1 cellular context compared by ENCODE assay signal in the genomic region with DNA sequence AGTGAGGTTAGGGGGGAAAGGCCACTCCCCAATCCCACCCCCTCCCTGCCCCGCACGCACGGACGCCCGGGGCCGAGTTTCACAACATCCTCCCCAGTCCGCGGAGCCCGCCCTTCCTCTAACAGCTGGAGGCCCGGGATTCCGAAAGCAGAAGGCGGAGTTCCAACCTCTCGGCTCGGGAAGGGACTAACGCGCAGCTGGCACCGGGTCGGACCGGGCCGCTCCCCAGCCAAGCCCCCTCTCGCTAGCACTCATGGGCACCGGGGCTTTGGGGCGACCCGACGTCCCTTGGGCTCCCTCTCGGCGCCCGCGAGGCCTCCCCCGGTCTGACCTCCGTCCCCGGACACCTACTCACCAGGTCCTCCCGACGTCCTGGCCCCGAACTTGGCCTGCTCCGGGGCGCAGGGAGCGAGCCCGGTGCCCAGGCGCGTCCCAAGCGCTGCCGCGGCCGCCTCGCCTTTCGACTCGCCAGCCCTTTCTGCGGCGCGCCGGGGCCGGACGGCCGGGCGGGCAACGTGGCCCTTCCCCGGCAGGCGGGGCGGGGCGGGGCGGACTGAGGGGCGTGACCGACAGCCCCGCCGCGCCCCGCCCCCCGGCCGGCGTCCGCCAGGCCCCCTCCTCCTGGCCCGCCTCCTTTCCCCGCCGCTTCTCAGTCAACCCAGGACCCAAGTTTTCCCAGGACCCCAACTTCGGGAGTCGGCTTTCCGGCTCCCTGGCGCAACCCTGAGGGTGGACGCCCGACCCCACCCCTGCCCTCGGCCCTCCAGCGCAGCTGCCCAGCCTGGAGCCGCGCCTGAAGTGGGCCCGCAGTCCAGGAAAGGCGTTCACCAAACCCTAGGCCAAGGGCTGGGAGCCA.
A peak's percentile ranks its signal among the peaks of the same experiment; 100 is the strongest.
TF ChIP-seq lines count a peak whose summit lies in the region.

Gene MGAT1, minus strand, starts transcription at position 482 of the 856 bp plus-strand sequence. CDS start 9,835 bp downstream, outside the sequence.

TF ChIP-seq in HepG2, 621 proteins besides CTCF, POLR2A, EP300 and RAD21 (continued from another document and continues in another):
- TF ChIP-seq ZNF670 (CRISPR knock-in tag; IDR thresholded peaks at IDR 0.05; ENCODE audit: borderline replicate concordance) (no peak), RBM22 (optimal IDR thresholded peaks at IDR 0.05; ENCODE audit: low read length) (peak; percentile 46), HIVEP1 (CRISPR knock-in tag; IDR thresholded peaks at IDR 0.05) (peak; percentile 73; the same call in 1 of the 2 replicates), ZNF549 (CRISPR knock-in tag; IDR thresholded peaks at IDR 0.05) (no peak), RFX3 (CRISPR knock-in tag; IDR thresholded peaks at IDR 0.05) (no peak), ZMAT3 (CRISPR knock-in tag; conservative IDR thresholded peaks at IDR 0.05) (peak; percentile 81; the same call in 1 of the 2 replicates), ASH2L (IDR thresholded peaks at IDR 0.05; ENCODE audit: insufficient read length, low read depth, low read length) (peak; percentile 13), CEBPB (IDR thresholded peaks at IDR 0.05; ENCODE audit: borderline replicate concordance, low read depth, low read length) (peak; percentile 86), XRCC5 (optimal IDR thresholded peaks at IDR 0.05; ENCODE audit: low read length) (peak; percentile 6), MTF1 (CRISPR knock-in tag; IDR thresholded peaks at IDR 0.05) (0 out of 2 replicates have a peak, but pooled peaks have one; percentile 53), STAG1 (CRISPR knock-in tag; IDR thresholded peaks at IDR 0.05) (no peak), ZFY (CRISPR knock-in tag; IDR thresholded peaks at IDR 0.05) (peak; percentile 81), ZFP82 (CRISPR knock-in tag; IDR thresholded peaks at IDR 0.05; ENCODE audit: borderline replicate concordance) (no peak), HMG20A (CRISPR knock-in tag; IDR thresholded peaks at IDR 0.05; ENCODE audit: borderline replicate concordance) (no peak), NFKB2 (CRISPR knock-in tag; IDR thresholded peaks at IDR 0.05; ENCODE audit: borderline replicate concordance) (0 out of 2 replicates have a peak, but pooled peaks have one; percentile 53), PHB2 (IDR thresholded peaks at IDR 0.05; ENCODE audit: partially characterized antibody) (no peak), ZNF513 (CRISPR knock-in tag; conservative IDR thresholded peaks at IDR 0.05) (0 out of 2 replicates have a peak, but pooled peaks have one; percentile 49), ETV5 (CRISPR knock-in tag; IDR thresholded peaks at IDR 0.05; ENCODE audit: borderline replicate concordance) (no peak; the same call in 1 of the 2 replicates), ZSCAN29 (CRISPR knock-in tag; conservative IDR thresholded peaks at IDR 0.05) (0 out of 2 replicates have a peak, but pooled peaks have one; percentile 39), FOXC1 (CRISPR knock-in tag; IDR thresholded peaks at IDR 0.05; ENCODE audit: borderline replicate concordance) (peak; percentile 47; the same call in 1 of the 2 replicates), GZF1 (CRISPR knock-in tag; IDR thresholded peaks at IDR 0.05) (no peak), CREB3 (CRISPR knock-in tag; IDR thresholded peaks at IDR 0.05) (0 out of 2 replicates have a peak, but pooled peaks have one; percentile 52), GATAD2A (CRISPR knock-in tag; IDR thresholded peaks at IDR 0.05) (no peak), ZNF839 (CRISPR knock-in tag; IDR thresholded peaks at IDR 0.05; ENCODE audit: borderline replicate concordance) (no peak), ZNF292 (CRISPR knock-in tag; IDR thresholded peaks at IDR 0.05; ENCODE audit: borderline replicate concordance, low read depth) (no peak), ZNF510 (CRISPR knock-in tag; IDR thresholded peaks at IDR 0.05; ENCODE audit: low read depth) (0 out of 2 replicates have a peak, but pooled peaks have one; percentile 42), PHF21A (CRISPR knock-in tag; IDR thresholded peaks at IDR 0.05) (no peak), ZNF34 (CRISPR knock-in tag; IDR thresholded peaks at IDR 0.05; ENCODE audit: borderline replicate concordance) (peak; percentile 57; the same call in 1 of the 2 replicates), SAP130 (CRISPR knock-in tag; IDR thresholded peaks at IDR 0.05; ENCODE audit: low read depth) (peak; percentile 85), IRF9 (CRISPR knock-in tag; IDR thresholded peaks at IDR 0.05; ENCODE audit: borderline replicate concordance) (peak; percentile 81; the same call in 1 of the 2 replicates), IKZF5 (CRISPR knock-in tag; IDR thresholded peaks at IDR 0.05) (no peak), ZNF224 (CRISPR knock-in tag; IDR thresholded peaks at IDR 0.05) (no peak), ZNF251 (CRISPR knock-in tag; IDR thresholded peaks at IDR 0.05) (no peak), LRRFIP1 (CRISPR knock-in tag; conservative IDR thresholded peaks at IDR 0.05) (no peak), KDM5B (CRISPR knock-in tag; IDR thresholded peaks at IDR 0.05; ENCODE audit: borderline replicate concordance) (peak; percentile 80), IKZF4 (CRISPR knock-in tag; IDR thresholded peaks at IDR 0.05; ENCODE audit: borderline replicate concordance, low read depth, not compliant biosample characterization) (peak; percentile 32), GATA4 (IDR thresholded peaks at IDR 0.05; ENCODE audit: borderline replicate concordance, low read depth) (no peak), MLX (CRISPR knock-in tag; IDR thresholded peaks at IDR 0.05) (no peak), SAFB2 (CRISPR knock-in tag; IDR thresholded peaks at IDR 0.05; ENCODE audit: borderline replicate concordance, low read depth) (peak; percentile 71; the same call in 1 of the 2 replicates), ZNF263 (CRISPR knock-in tag; IDR thresholded peaks at IDR 0.05) (peak; percentile 28; the same call in 1 of the 2 replicates), CENPBD1 (CRISPR knock-in tag; IDR thresholded peaks at IDR 0.05; ENCODE audit: borderline replicate concordance, low read depth) (no peak), SIN3A (IDR thresholded peaks at IDR 0.05; ENCODE audit: borderline replicate concordance, low read depth, low read length) (0 out of 2 replicates have a peak, but pooled peaks have one; percentile 58), NR2F1 (CRISPR knock-in tag; IDR thresholded peaks at IDR 0.05) (no peak), TARDBP (CRISPR knock-in tag; IDR thresholded peaks at IDR 0.05) (no peak), ZNF280B (CRISPR knock-in tag; IDR thresholded peaks at IDR 0.05; ENCODE audit: borderline replicate concordance) (no peak), NCOR1 (IDR thresholded peaks at IDR 0.05; ENCODE audit: borderline replicate concordance, low read length) (no peak), PAX8 (CRISPR knock-in tag; IDR thresholded peaks at IDR 0.05; ENCODE audit: borderline replicate concordance) (0 out of 2 replicates have a peak, but pooled peaks have one; percentile 18), HNRNPK (IDR thresholded peaks at IDR 0.05; ENCODE audit: low read depth, low read length, poor library complexity, severe bottlenecking) (peak; percentile 50)
- TF ChIP-seq, protein P1, sequence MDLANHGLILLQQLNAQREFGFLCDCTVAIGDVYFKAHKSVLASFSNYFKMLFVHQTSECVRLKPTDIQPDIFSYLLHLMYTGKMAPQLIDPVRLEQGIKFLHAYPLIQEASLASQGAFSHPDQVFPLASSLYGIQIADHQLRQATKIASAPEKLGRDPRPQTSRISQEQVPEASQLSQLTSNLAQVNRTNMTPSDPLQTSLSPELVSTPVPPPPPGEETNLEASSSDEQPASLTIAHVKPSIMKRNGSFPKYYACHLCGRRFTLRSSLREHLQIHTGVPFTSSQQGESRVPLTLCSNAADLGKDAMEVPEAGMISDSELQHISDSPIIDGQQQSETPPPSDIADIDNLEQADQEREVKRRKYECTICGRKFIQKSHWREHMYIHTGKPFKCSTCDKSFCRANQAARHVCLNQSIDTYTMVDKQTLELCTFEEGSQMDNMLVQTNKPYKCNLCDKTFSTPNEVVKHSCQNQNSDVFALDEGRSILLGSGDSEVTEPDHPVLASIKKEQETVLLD (CRISPR knock-in tag; IDR thresholded peaks at IDR 0.05; ENCODE audit: low read depth), result 0 out of 2 replicates have a peak, but pooled peaks have one; percentile 64
- TF ChIP-seq, protein P2, sequence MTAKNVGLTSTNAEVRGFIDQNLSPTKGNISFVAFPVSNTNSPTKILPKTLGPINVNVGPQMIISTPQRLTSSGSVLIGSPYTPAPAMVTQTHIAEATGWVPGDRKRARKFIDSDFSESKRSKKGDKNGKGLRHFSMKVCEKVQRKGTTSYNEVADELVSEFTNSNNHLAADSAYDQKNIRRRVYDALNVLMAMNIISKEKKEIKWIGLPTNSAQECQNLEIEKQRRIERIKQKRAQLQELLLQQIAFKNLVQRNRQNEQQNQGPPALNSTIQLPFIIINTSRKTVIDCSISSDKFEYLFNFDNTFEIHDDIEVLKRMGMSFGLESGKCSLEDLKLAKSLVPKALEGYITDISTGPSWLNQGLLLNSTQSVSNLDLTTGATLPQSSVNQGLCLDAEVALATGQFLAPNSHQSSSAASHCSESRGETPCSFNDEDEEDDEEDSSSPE (CRISPR knock-in tag; IDR thresholded peaks at IDR 0.05), result no peak
